ENCODE assay signal across 14 cellular contexts in genomic region chr2:24797644-24798043, GRCh38. TPM values are rescaled to one million over a fixed set of nuclear protein-coding genes. Genes with fewer than 3 reads are reported as not detected.
DNase-seq lines count a peak whose midpoint lies in the region; ATAC-seq, FAIRE-seq and TF ChIP-seq lines count a peak whose summit lies in the region.
"Had no signal": no experiment of that assay in that cellular context is flagged by ENCODE, and none has a peak within 500 bp of the region (broad histone marks: within the 10 kb centered on the region; RNA-seq: fewer than 3 reads in every experiment).

No MANE protein-coding gene starts in this region.

- no peak for TF ChIP-seq CTCF in DND-41 (IDR thresholded peaks at IDR 0.05; ENCODE audit: borderline replicate concordance, extremely low read depth, low read length, poor library complexity, severe bottlenecking)
- no peak for TF ChIP-seq CTCF in Loucy (conservative IDR thresholded peaks at IDR 0.05; ENCODE audit: low read length)
- no peak for TF ChIP-seq CTCF in K562 (IDR thresholded peaks at IDR 0.05 in 2 of 3, conservative IDR thresholded peaks at IDR 0.05 in 1 of 3; ENCODE audit: insufficient read depth in 2 of 3, low read depth in 1 of 3, low read length in 3 of 3)
- TF ChIP-seq CTCF in mucosa of descending colon (IDR thresholded peaks at IDR 0.05) = no peak

- H2AFZ ChIP-seq in DND-41 (ENCODE audit: low read depth, low read length) (no peak overlapping the region), Loucy (ENCODE audit: low read length) (no peak overlapping the region), K562 (ENCODE audit: low read depth, low read length) (no peak overlapping the region), mesenchymal stem cell (ENCODE audit: low read depth, low read length) (no peak overlapping the region)
- H2AFZ ChIP-seq: GM23248 had no signal

- ATAC-seq in activated naive CD8-positive, alpha-beta T cell treated with anti-CD3 and anti-CD28 coated beads, Interleukin-2, amount 50 U/mL, for 24 hours = no peak
- no peak for ATAC-seq in DND-41 (ENCODE audit: insufficient read depth, low read depth)
- ATAC-seq in K562 = no peak
- no peak for ATAC-seq in mucosa of descending colon
- ATAC-seq: A549 had no signal

- POLR2A ChIA-PET in K562 (lab: Yijun Ruan, JAX) = interaction anchor here (0.5 to 2.9 kb wide), 5 partner anchors 9 to 113 kb away, joined by 3 to 10 read pairs (median 3); no protein-coding TSS in a partner anchor

- H3K14ac ChIP-seq in mesenchymal stem cell (ENCODE audit: low read length in 2 of 2) = no peak overlapping the region

- peaks cover 14% of the 10 kb centered on the region for H4K20me1 ChIP-seq in DND-41 (ENCODE audit: insufficient read depth, low read length)
- H4K20me1 ChIP-seq in Loucy (ENCODE audit: insufficient read depth, low read length, poor library complexity, severe bottlenecking) = peaks cover 19% of the 10 kb centered on the region
- H4K20me1 ChIP-seq in K562 (replicated peaks; ENCODE audit: control insufficient read depth, insufficient read depth, low read length) = peaks cover 7% of the 10 kb centered on the region; the same call in 1 of the 2 replicates

- H3K9ac ChIP-seq in DND-41 (ENCODE audit: low read depth, low read length) = no peak overlapping the region
- H3K9ac ChIP-seq in Loucy (ENCODE audit: low read depth, low read length, poor library complexity, severe bottlenecking) = no peak overlapping the region
- H3K9ac ChIP-seq in K562 (ENCODE audit: insufficient read depth in 1 of 2, low read depth in 2 of 2, low read length in 2 of 2) = no peak overlapping the region; a peak in 1 of 4 replicates
- no peak overlapping the region for H3K9ac ChIP-seq in mesenchymal stem cell (ENCODE audit: low read length)
- H3K9ac ChIP-seq: GM23248 had no signal

- no peaks in the 10 kb centered on the region for H3K9me2 ChIP-seq in Loucy (replicated peaks; ENCODE audit: low read depth, low read length)

- no peak overlapping the region for H3K18ac ChIP-seq in mesenchymal stem cell (ENCODE audit: low read depth in 1 of 2, low read length in 2 of 2)

- peak overlapping the region; percentile 31 for H3K27ac Mint-ChIP-seq in activated naive CD8-positive, alpha-beta T cell
- no peak overlapping the region for H3K27ac Mint-ChIP-seq in activated naive CD8-positive, alpha-beta T cell treated with anti-CD3 and anti-CD28 coated beads, Interleukin-2, amount 50 U/mL, for 24 hours
- H3K27ac Mint-ChIP-seq: IgD-negative memory B cell had no signal

- TF ChIP-seq RAD21 in K562 (CRISPR knock-in tag; conservative IDR thresholded peaks at IDR 0.05 in 1 of 2, IDR thresholded peaks at IDR 0.05 in 1 of 2) = no peak

- H3K4ac ChIP-seq in mesenchymal stem cell (ENCODE audit: low read depth in 1 of 2, low read length in 2 of 2) = no peak overlapping the region

- no peak overlapping the region for H2BK15ac ChIP-seq in mesenchymal stem cell (ENCODE audit: low read depth, poor library complexity, severe bottlenecking)

- no peak for TF ChIP-seq POLR2A in K562 (conservative IDR thresholded peaks at IDR 0.05)

- CTCF ChIA-PET in K562 (lab: Yijun Ruan, JAX; ENCODE audit: low intra/inter-chr PET ratio) = no interaction called here

- no peak for DNase-seq in activated naive CD8-positive, alpha-beta T cell treated with anti-CD3 and anti-CD28 coated beads, Interleukin-2, amount 50 U/mL, for 24 hours
- DNase-seq in DND-41 (no peak), K562 (ENCODE audit: extremely low read depth in 1 of 4, low spot score in 3 of 4) (peak in 2 of 4 experiments; percentile 49 to 70), mesenchymal stem cell (no peak), mucosa of descending colon (no peak)
- DNase-seq: BE2C; CD4-positive, alpha-beta memory T cell; GM23248; H7 had no signal

- H3K36me3 ChIP-seq in DND-41 (ENCODE audit: insufficient read depth, low read length) (peaks cover 59% of the 10 kb centered on the region), Loucy (ENCODE audit: insufficient read depth, low read length) (peaks cover 10% of the 10 kb centered on the region; the same call in 1 of the 2 replicates), K562 (ENCODE audit: control insufficient read depth, insufficient read depth, low read length) (peaks cover 53% of the 10 kb centered on the region; the same call in 2 of the 3 replicates), mesenchymal stem cell (ENCODE audit: control insufficient read depth in 1 of 2, insufficient read depth in 2 of 2, low read depth in 1 of 2, low read length in 2 of 2) (peaks cover 3 to 11% of the 10 kb centered on the region in 2 experiments), mucosa of descending colon (ENCODE audit: low read depth) (no peaks in the 10 kb centered on the region)

- peak; percentile 33; the same call in 1 of the 2 replicates for TF ChIP-seq EP300 in K562 (IDR thresholded peaks at IDR 0.05; ENCODE audit: low read length)

- H3K4me1 ChIP-seq in DND-41 (ENCODE audit: insufficient read depth, low read length) = peaks cover 35% of the 10 kb centered on the region
- peaks cover 43% of the 10 kb centered on the region for H3K4me1 ChIP-seq in Loucy (ENCODE audit: insufficient read depth, low read length, poor library complexity, severe bottlenecking)
- peaks cover 4 to 24% of the 10 kb centered on the region in 2 experiments; a peak in 4 of 5 replicates for H3K4me1 ChIP-seq in K562 (replicated peaks in 1 of 2; ENCODE audit: control insufficient read depth in 2 of 2, insufficient read depth in 2 of 2, low read length in 2 of 2)
- H3K4me1 ChIP-seq in mesenchymal stem cell (ENCODE audit: control insufficient read depth, insufficient read depth, low read depth, low read length) = peaks cover 2% of the 10 kb centered on the region
- peaks cover 4% of the 10 kb centered on the region for H3K4me1 ChIP-seq in mucosa of descending colon (ENCODE audit: low read depth)
- H3K4me1 ChIP-seq: BE2C had no signal

- in situ Hi-C loops in K562 (cut with MboI) = loop anchor here (5.0 to 25.0 kb wide), 2 partner anchors 305 to 385 kb away; partner anchors contain the start of gene NCOA1

- no peaks in the 10 kb centered on the region for H3K9me3 Mint-ChIP-seq in activated naive CD8-positive, alpha-beta T cell (ENCODE audit: low read depth)
- peaks cover 3% of the 10 kb centered on the region for H3K9me3 Mint-ChIP-seq in activated naive CD8-positive, alpha-beta T cell treated with anti-CD3 and anti-CD28 coated beads, Interleukin-2, amount 50 U/mL, for 24 hours
- H3K9me3 Mint-ChIP-seq: IgD-negative memory B cell had no signal

- FAIRE-seq in K562 (lab: Jason Lieb, UNC) = peak; percentile 58
- FAIRE-seq: A549 had no signal

- H3K79me1 ChIP-seq in mesenchymal stem cell (replicated peaks; ENCODE audit: low read length, poor library complexity, severe bottlenecking) = peaks cover 11% of the 10 kb centered on the region

- H3F3A ChIP-seq in Loucy (ENCODE audit: low read depth) = no peaks in the 10 kb centered on the region

- H2AK5ac ChIP-seq in mesenchymal stem cell (ENCODE audit: low read length, severe bottlenecking) = no peak overlapping the region

- no peak overlapping the region for H3K4me3 Mint-ChIP-seq in activated naive CD8-positive, alpha-beta T cell
- H3K4me3 Mint-ChIP-seq in activated naive CD8-positive, alpha-beta T cell treated with anti-CD3 and anti-CD28 coated beads, Interleukin-2, amount 50 U/mL, for 24 hours = no peak overlapping the region
- H3K4me3 Mint-ChIP-seq: CD4-positive, alpha-beta memory T cell had no signal

- H3K27me3 Mint-ChIP-seq in activated naive CD8-positive, alpha-beta T cell = no peaks in the 10 kb centered on the region
- H3K27me3 Mint-ChIP-seq in activated naive CD8-positive, alpha-beta T cell treated with anti-CD3 and anti-CD28 coated beads, Interleukin-2, amount 50 U/mL, for 24 hours = no peaks in the 10 kb centered on the region
- H3K27me3 Mint-ChIP-seq: CD4-positive, alpha-beta memory T cell; IgD-negative memory B cell had no signal

- no peaks in the 10 kb centered on the region for H3K9me1 ChIP-seq in K562 (ENCODE audit: control insufficient read depth, insufficient read depth, low read length)

- no peaks in the 10 kb centered on the region for H3K9me3 ChIP-seq in DND-41 (ENCODE audit: insufficient read depth, low read length, severe bottlenecking)
- H3K9me3 ChIP-seq in Loucy (ENCODE audit: insufficient read depth, low read depth, low read length) = no peaks in the 10 kb centered on the region
- H3K9me3 ChIP-seq in K562 (replicated peaks; ENCODE audit: control insufficient read depth, insufficient read depth, low read depth, low read length) = no peaks in the 10 kb centered on the region
- H3K9me3 ChIP-seq in mesenchymal stem cell (ENCODE audit: control insufficient read depth, low read length) = no peaks in the 10 kb centered on the region
- H3K9me3 ChIP-seq in mucosa of descending colon = no peaks in the 10 kb centered on the region
- H3K9me3 ChIP-seq: BE2C had no signal

- no peak overlapping the region for H2BK12ac ChIP-seq in mesenchymal stem cell (ENCODE audit: low read length in 2 of 2)

- H3K79me2 ChIP-seq in DND-41 (ENCODE audit: insufficient read depth, low read length) = peaks cover 77% of the 10 kb centered on the region
- H3K79me2 ChIP-seq in Loucy (ENCODE audit: insufficient read depth, low read length) = peaks cover 72% of the 10 kb centered on the region
- peaks cover 67% of the 10 kb centered on the region for H3K79me2 ChIP-seq in K562 (ENCODE audit: control insufficient read depth, insufficient read depth, low read length)

- H4K91ac ChIP-seq in mesenchymal stem cell (ENCODE audit: low read length) = no peak overlapping the region

- no peak overlapping the region for H2BK5ac ChIP-seq in mesenchymal stem cell (ENCODE audit: low read depth, low read length, poor library complexity, severe bottlenecking)

- H3K27ac ChIP-seq in DND-41 (ENCODE audit: low read length) = no peak overlapping the region
- H3K27ac ChIP-seq in K562 (ENCODE audit: extremely low read depth, low read depth, low read length) = no peak overlapping the region
- H3K27ac ChIP-seq in mesenchymal stem cell (ENCODE audit: low read length, poor library complexity, severe bottlenecking) = no peak overlapping the region
- H3K27ac ChIP-seq: A549, C4-2B, GM23248 had no signal

- BruUV-seq in K562 (replicated peaks; lab: Mats Ljungman, UMichigan) = no TSS peak

- no peaks in the 10 kb centered on the region for H3K27me3 ChIP-seq in DND-41 (ENCODE audit: insufficient read depth, low read length, poor library complexity)
- H3K27me3 ChIP-seq in Loucy (ENCODE audit: insufficient read depth, low read length, poor library complexity, severe bottlenecking) = no peaks in the 10 kb centered on the region
- H3K27me3 ChIP-seq in K562 (ENCODE audit: control insufficient read depth in 2 of 2, insufficient read depth in 2 of 2, low read length in 2 of 2) = no peaks in the 10 kb centered on the region
- H3K27me3 ChIP-seq in mesenchymal stem cell (ENCODE audit: control insufficient read depth in 1 of 2, insufficient read depth in 1 of 2, low read length in 2 of 2) = no peaks in the 10 kb centered on the region
- H3K27me3 ChIP-seq: BE2C had no signal

- H3K4me2 ChIP-seq in DND-41 (ENCODE audit: insufficient read depth, low read length) (peak overlapping the region; percentile 12), Loucy (ENCODE audit: low read depth, low read length, poor library complexity, severe bottlenecking) (peak overlapping the region; percentile 78), K562 (ENCODE audit: insufficient read depth, low read length) (peak overlapping the region; percentile 35), mesenchymal stem cell (ENCODE audit: low read length, poor library complexity, severe bottlenecking) (no peak overlapping the region)
- H3K4me2 ChIP-seq: A549 had no signal

- intact Hi-C loops in K562 (cut with micrococcal nuclease) (no loop called here), mucosa of descending colon (cut with DNase I, micrococcal nuclease) (no loop called here)

- no peak overlapping the region for H3K4me3 ChIP-seq in DND-41 (ENCODE audit: low read depth in 1 of 2, low read length in 2 of 2)
- peak overlapping the region; percentile 12 for H3K4me3 ChIP-seq in Loucy (ENCODE audit: low read length, poor library complexity, severe bottlenecking)
- no peak overlapping the region for H3K4me3 ChIP-seq in K562
- no peak overlapping the region for H3K4me3 ChIP-seq in mesenchymal stem cell (ENCODE audit: insufficient read depth in 1 of 2, low read depth in 1 of 2, low read length in 2 of 2)
- no peak overlapping the region for H3K4me3 ChIP-seq in mucosa of descending colon
- H3K4me3 ChIP-seq: A549, GM23248 had no signal

- no peak overlapping the region for H2BK120ac ChIP-seq in mesenchymal stem cell (ENCODE audit: low read depth, low read length)

- H3K23ac ChIP-seq in mesenchymal stem cell (ENCODE audit: low read length in 2 of 2) = no peak overlapping the region

- H4K8ac ChIP-seq in mesenchymal stem cell (ENCODE audit: low read length) = no peak overlapping the region

- H3K36me3 Mint-ChIP-seq in activated naive CD8-positive, alpha-beta T cell = peaks cover 8% of the 10 kb centered on the region
- H3K36me3 Mint-ChIP-seq in activated naive CD8-positive, alpha-beta T cell treated with anti-CD3 and anti-CD28 coated beads, Interleukin-2, amount 50 U/mL, for 24 hours (ENCODE audit: low read depth) = peaks cover 69% of the 10 kb centered on the region

- WGBS in K562 (ENCODE audit: insufficient coverage, low coverage, missing lambda C conversion rate) = 18% methylated on average over 2 of the region's 2 CpGs
- WGBS in mesenchymal stem cell = 96% methylated on average over 2 of the region's 2 CpGs

- H3K4me1 Mint-ChIP-seq in activated naive CD8-positive, alpha-beta T cell (ENCODE audit: low read depth) = peaks cover 20% of the 10 kb centered on the region
- peaks cover 38% of the 10 kb centered on the region for H3K4me1 Mint-ChIP-seq in activated naive CD8-positive, alpha-beta T cell treated with anti-CD3 and anti-CD28 coated beads, Interleukin-2, amount 50 U/mL, for 24 hours

RNA-seq across cellular contexts. Expression of gene CENPO, which starts 4.4 kb away (rescaled TPM):
- total RNA-seq in K562 (2011; cell fraction: chromatin; rRNA removed; ENCODE audit: low replicate concordance) = 153 and 177 TPM in 2 replicates
- 96.4 and 101 TPM in 2 replicates for total RNA-seq in K562 (2011; cell fraction: nucleolus; rRNA removed)
- total RNA-seq in K562 (2011; cell fraction: nucleoplasm; rRNA removed) = 140 and 180 TPM in 2 replicates
- 35.4 and 36.1 TPM in 2 replicates for total RNA-seq in K562 (2014; rRNA removed)
- total RNA-seq in K562 (2014; rRNA removed; fragmentation: Illumina TruSeq; extraction: Trizol) = 33.6 and 37.3 TPM in 2 replicates
- 38.9 and 41.1 TPM in 2 replicates for total RNA-seq in K562 (2015; rRNA removed; fragmentation: Illumina TruSeq; extraction: Trizol)
- total RNA-seq in K562 (2021) = 39.9 and 46.2 TPM in 2 replicates
- polyA plus RNA-seq in K562 (2011; rRNA removed) = 59.4 and 63.0 TPM in 2 replicates
- polyA plus RNA-seq in K562 (2011; cell fraction: cytosol; rRNA removed) = 36.2 and 39.3 TPM in 2 replicates
- polyA plus RNA-seq in K562 (2011; cell fraction: nucleus; rRNA removed) = 103 and 125 TPM in 2 replicates
- polyA plus RNA-seq in K562 (2012) = 35.5 and 43.1 TPM in 2 replicates
- polyA plus RNA-seq in K562 (2014; fragmentation: Illumina TruSeq; extraction: Trizol) = 44.9 and 49.8 TPM in 2 replicates
- polyA plus RNA-seq in K562 (2014; fragmentation: Nextera tagmentation; extraction: Ambion mirVana) = 10 to 100 TPM; 30.6 to 38.9 TPM
- 35.5 and 49.5 TPM in 2 replicates for polyA plus RNA-seq in K562 (2014; rRNA removed)
- 65.4 and 67.6 TPM in 2 replicates for polyA minus RNA-seq in K562 (2011; rRNA and poly(A)+ RNA removed)
- 22.3 and 36.6 TPM in 2 replicates for polyA minus RNA-seq in K562 (2011; cell fraction: cytosol; rRNA and poly(A)+ RNA removed)
- 46.7 and 67.0 TPM in 2 replicates for polyA minus RNA-seq in K562 (2011; cell fraction: nucleus; rRNA and poly(A)+ RNA removed)
- 9.8 TPM for polyA plus RNA-seq in mesenchymal stem cell (2013, experiment 1 of 2)
- 10.4 TPM for polyA plus RNA-seq in mesenchymal stem cell (2013, experiment 2 of 2)
- 10 to 100 TPM in 2 of 3 donors, 1 to 10 TPM in 1; 6.0 to 15.7 (median 13.4) TPM for total RNA-seq in mucosa of descending colon

RNA-seq across cellular contexts. Expression of gene PTRHD1, which starts 4.5 kb away (rescaled TPM):
- 4.5 and 5.4 TPM in 2 replicates for total RNA-seq in K562 (2011; cell fraction: chromatin; rRNA removed; ENCODE audit: low replicate concordance)
- total RNA-seq in K562 (2011; cell fraction: nucleolus; rRNA removed) = 10.2 and 10.3 TPM in 2 replicates
- total RNA-seq in K562 (2011; cell fraction: nucleoplasm; rRNA removed) = 10.8 and 23.1 TPM in 2 replicates
- total RNA-seq in K562 (2014; rRNA removed) = 60.9 and 67.5 TPM in 2 replicates
- 42.6 and 47.1 TPM in 2 replicates for total RNA-seq in K562 (2014; rRNA removed; fragmentation: Illumina TruSeq; extraction: Trizol)
- total RNA-seq in K562 (2015; rRNA removed; fragmentation: Illumina TruSeq; extraction: Trizol) = 26.7 and 43.8 TPM in 2 replicates
- 48.9 and 51.4 TPM in 2 replicates for total RNA-seq in K562 (2021)
- 82.7 and 83.2 TPM in 2 replicates for polyA plus RNA-seq in K562 (2011; rRNA removed)
- 76.4 and 103 TPM in 2 replicates for polyA plus RNA-seq in K562 (2011; cell fraction: cytosol; rRNA removed)
- polyA plus RNA-seq in K562 (2011; cell fraction: nucleus; rRNA removed) = 23.4 and 40.4 TPM in 2 replicates
- 47.2 and 87.1 TPM in 2 replicates for polyA plus RNA-seq in K562 (2012)
- polyA plus RNA-seq in K562 (2014; fragmentation: Illumina TruSeq; extraction: Trizol) = 15.8 and 31.7 TPM in 2 replicates
- polyA plus RNA-seq in K562 (2014; fragmentation: Nextera tagmentation; extraction: Ambion mirVana) = 10 to 100 TPM; 32.9 to 46.6 TPM
- polyA plus RNA-seq in K562 (2014; rRNA removed) = 61.1 and 71.1 TPM in 2 replicates
- polyA minus RNA-seq in K562 (2011; rRNA and poly(A)+ RNA removed) = 8.6 and 11.1 TPM in 2 replicates
- polyA minus RNA-seq in K562 (2011; cell fraction: cytosol; rRNA and poly(A)+ RNA removed) = 7.8 and 12.2 TPM in 2 replicates
- polyA minus RNA-seq in K562 (2011; cell fraction: nucleus; rRNA and poly(A)+ RNA removed) = 4.7 and 7.3 TPM in 2 replicates
- 66.3 TPM for polyA plus RNA-seq in mesenchymal stem cell (2013, experiment 1 of 2)
- 75.4 TPM for polyA plus RNA-seq in mesenchymal stem cell (2013, experiment 2 of 2)
- 10 to 100 TPM; 19.6 to 43.4 (median 41.9) TPM for total RNA-seq in mucosa of descending colon
